Comparison of ENCODE assay signal across 1 cellular context in the genomic region with DNA sequence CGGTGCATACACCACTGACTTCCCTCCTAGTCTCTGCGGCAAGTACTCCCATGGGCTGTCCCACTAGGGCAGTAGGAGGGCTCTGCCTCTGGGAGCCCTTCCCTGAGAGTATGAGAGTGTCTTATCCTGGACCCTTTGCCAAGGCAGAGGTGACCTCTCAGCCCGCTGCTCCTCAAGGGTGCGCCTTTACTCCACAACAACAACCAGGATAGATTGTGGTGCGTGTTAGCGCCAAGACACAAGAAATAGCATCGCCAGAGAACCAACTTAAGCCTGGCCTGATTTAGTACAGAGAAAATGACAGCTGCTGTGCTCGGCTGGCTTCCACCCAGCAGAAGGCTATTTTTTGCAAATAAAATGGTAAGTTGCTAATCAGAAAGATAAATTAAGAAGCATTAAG.
TF ChIP-seq lines count a peak whose summit lies in the region.

No MANE protein-coding gene starts in this region.

TF ChIP-seq in H1, 55 proteins besides CTCF, POLR2A, EP300 and RAD21:
- TF ChIP-seq KDM5A (IDR thresholded peaks at IDR 0.05; ENCODE audit: low read length) (no peak), RFX5 (IDR thresholded peaks at IDR 0.05; ENCODE audit: borderline replicate concordance, low read depth, low read length) (no peak), FOSL1 (IDR thresholded peaks at IDR 0.05; ENCODE audit: insufficient read depth, low read depth, low read length) (no peak), SIN3A (conservative IDR thresholded peaks at IDR 0.05 in 1 of 2, IDR thresholded peaks at IDR 0.05 in 1 of 2; ENCODE audit: low read depth in 1 of 2, low read length in 2 of 2) (no peak), EGR1 (IDR thresholded peaks at IDR 0.05; ENCODE audit: borderline replicate concordance, low read depth, low read length) (no peak), SRF (IDR thresholded peaks at IDR 0.05; ENCODE audit: low read depth, low read length) (no peak), CBX8 (IDR thresholded peaks at IDR 0.05; ENCODE audit: borderline replicate concordance, low read depth, low read length) (no peak), POU5F1 (IDR thresholded peaks at IDR 0.05; ENCODE audit: low read depth, low read length) (no peak), MAX (IDR thresholded peaks at IDR 0.05) (no peak), SIRT6 (IDR thresholded peaks at IDR 0.05; ENCODE audit: low read length) (no peak), TAF1 (IDR thresholded peaks at IDR 0.05; ENCODE audit: low read depth, low read length) (no peak), KDM1A (IDR thresholded peaks at IDR 0.05; ENCODE audit: borderline replicate concordance, low read length) (no peak), NRF1 (IDR thresholded peaks at IDR 0.05; ENCODE audit: low read depth, low read length) (no peak), PHF8 (conservative IDR thresholded peaks at IDR 0.05; ENCODE audit: low read depth, low read length) (no peak), TEAD4 (IDR thresholded peaks at IDR 0.05; ENCODE audit: low read depth, low read length) (no peak), E2F6 (IDR thresholded peaks at IDR 0.05) (no peak), MAFK (IDR thresholded peaks at IDR 0.05; ENCODE audit: low read depth, low read length) (no peak), RXRA (IDR thresholded peaks at IDR 0.05; ENCODE audit: insufficient read depth, low read depth, low read length) (no peak), CREB1 (IDR thresholded peaks at IDR 0.05) (no peak)
- TF ChIP-seq, protein P1, sequence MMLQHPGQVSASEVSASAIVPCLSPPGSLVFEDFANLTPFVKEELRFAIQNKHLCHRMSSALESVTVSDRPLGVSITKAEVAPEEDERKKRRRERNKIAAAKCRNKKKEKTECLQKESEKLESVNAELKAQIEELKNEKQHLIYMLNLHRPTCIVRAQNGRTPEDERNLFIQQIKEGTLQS (IDR thresholded peaks at IDR 0.05; ENCODE audit: insufficient read depth, low read depth, low read length): no peak
